In the genomic region with DNA sequence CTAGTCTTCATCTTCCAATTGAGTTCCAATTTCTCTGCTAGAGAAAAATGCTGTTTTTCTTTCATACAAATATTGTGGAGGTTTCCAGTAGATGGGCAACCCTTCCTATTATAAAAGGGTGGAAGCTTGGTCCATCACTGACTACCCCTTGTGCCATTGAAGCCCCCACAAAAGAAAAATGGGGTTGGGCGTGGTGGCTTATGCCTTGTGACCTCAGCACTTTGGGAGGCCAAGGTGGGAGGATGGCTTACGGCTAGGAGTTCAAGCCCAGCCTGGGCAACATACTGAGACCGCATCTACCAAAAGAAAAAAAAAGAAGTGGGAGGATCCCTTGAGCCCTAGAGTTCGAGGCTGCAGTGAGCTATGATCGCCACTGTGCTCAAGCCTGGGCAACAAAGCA, we compare ENCODE assay signal across 31 cellular contexts.
"Had no signal": no experiment of that assay in that cellular context is flagged by ENCODE, and none has a peak within 500 bp of the region (broad histone marks: within the 10 kb centered on the region; RNA-seq: fewer than 3 reads in every experiment).

No MANE protein-coding gene starts in this region.

- H3K9me3 Mint-ChIP-seq: naive thymus-derived CD4-positive, alpha-beta T cell; natural killer cell; nephron; neural crest cell; stimulated activated memory B cell treated with anti-CD40 and anti-IgM and Interleukin-4, amounts not matched to agents 10 μg/mL and 1 μg/mL and 100 μg/mL, for 72 hours; stimulated activated naive CD8-positive, alpha-beta T cell treated with anti-CD3 and anti-CD28 coated beads, Interleukin-15, amount 100 ng/mL, for 72 hours; type B pancreatic cell had no signal

- H3K27ac Mint-ChIP-seq: natural killer cell; stimulated activated memory B cell treated with anti-CD40 and anti-IgM and Interleukin-4, amounts not matched to agents 10 μg/mL and 1 μg/mL and 100 μg/mL, for 72 hours; type B pancreatic cell had no signal

- ATAC-seq: naive thymus-derived CD4-positive, alpha-beta T cell; natural killer cell; pancreas; right lobe of liver; stimulated activated memory B cell treated with anti-CD40 and anti-IgM and Interleukin-4, amounts not matched to agents 10 μg/mL and 1 μg/mL and 100 μg/mL, for 72 hours; stimulated activated naive CD8-positive, alpha-beta T cell treated with anti-CD3 and anti-CD28 coated beads, Interleukin-15, amount 100 ng/mL, for 72 hours; stimulated activated naive CD8-positive, alpha-beta T cell treated with anti-CD3 and anti-CD28 coated beads, Interleukin-15, Interleukin-2, amounts not matched to agents 100 U/mL and 50 U/mL, for 24 hours; upper lobe of right lung had no signal

- H3K4me1 ChIP-seq: pancreas, prostate gland had no signal

- H3K27me3 Mint-ChIP-seq: naive thymus-derived CD4-positive, alpha-beta T cell; stimulated activated memory B cell treated with anti-CD40 and anti-IgM and Interleukin-4, amounts not matched to agents 10 μg/mL and 1 μg/mL and 100 μg/mL, for 72 hours; stimulated activated naive CD8-positive, alpha-beta T cell treated with anti-CD3 and anti-CD28 coated beads, Interleukin-15, amount 100 ng/mL, for 72 hours; type B pancreatic cell had no signal

- H3K9me3 ChIP-seq: neutrophil, pancreas, prostate gland, right atrium auricular region, right lobe of liver, spleen, suprapubic skin, testis, tibial artery, transverse colon, upper lobe of right lung, vagina had no signal

- H3K4me3 Mint-ChIP-seq: naive thymus-derived CD4-positive, alpha-beta T cell; natural killer cell; nephron; neural crest cell; stimulated activated memory B cell treated with anti-CD40 and anti-IgM and Interleukin-4, amounts not matched to agents 10 μg/mL and 1 μg/mL and 100 μg/mL, for 72 hours; stimulated activated naive CD8-positive, alpha-beta T cell treated with anti-CD3 and anti-CD28 coated beads, Interleukin-15, amount 100 ng/mL, for 72 hours; type B pancreatic cell had no signal

- H3K27ac ChIP-seq: neutrophil, pancreas, prostate gland, right atrium auricular region, right lobe of liver, skin epidermis, spleen, suprapubic skin, testis, tibial artery, transverse colon, upper lobe of right lung, vagina had no signal

- H3K36me3 ChIP-seq: prostate gland, transverse colon had no signal

- H3K36me3 Mint-ChIP-seq: natural killer cell, type B pancreatic cell had no signal

- H3K4me3 ChIP-seq: pancreas, prostate gland, right atrium auricular region, right lobe of liver, skin epidermis, smooth muscle cell, spleen, suprapubic skin, testis, tibial artery, transverse colon, upper lobe of right lung, vagina had no signal

- H3K4me1 Mint-ChIP-seq: natural killer cell; stimulated activated memory B cell treated with anti-CD40 and anti-IgM and Interleukin-4, amounts not matched to agents 10 μg/mL and 1 μg/mL and 100 μg/mL, for 72 hours; stimulated activated naive CD8-positive, alpha-beta T cell treated with anti-CD3 and anti-CD28 coated beads, Interleukin-15, amount 100 ng/mL, for 72 hours had no signal

- DNase-seq: naive thymus-derived CD4-positive, alpha-beta T cell; natural killer cell; nucleus accumbens; pancreas; retina; right lobe of liver; spleen; stimulated activated CD4-positive, alpha-beta T cell treated with anti-CD3 and anti-CD28 coated beads, Interleukin-12 subunit alpha, Interleukin-12 subunit beta, amount 100 ng/mL, for 4 hours; stimulated activated CD4-positive, alpha-beta T cell treated with anti-CD3 and anti-CD28 coated beads, Interleukin-1b, Interleukin-23, amount 100 ng/mL, for 48 hours; stimulated activated CD4-positive, alpha-beta T cell treated with anti-CD3 and anti-CD28 coated beads, Interleukin-4, amount 100 ng/mL, for 1 hour; stimulated activated CD4-positive, alpha-beta T cell treated with anti-CD3 and anti-CD28 coated beads, Interleukin-4, amount 100 ng/mL, for 4 hours; stimulated activated CD8-positive, alpha-beta memory T cell treated with anti-CD3 and anti-CD28 coated beads, Interleukin-4, amount 100 ng/mL, for 48 hours; stimulated activated naive CD4-positive, alpha-beta T cell; stimulated activated naive CD8-positive, alpha-beta T cell treated with anti-CD3 and anti-CD28 coated beads, Interleukin-15, amount 100 ng/mL, for 72 hours; stimulated activated naive CD8-positive, alpha-beta T cell treated with anti-CD3 and anti-CD28 coated beads, Interleukin-15, Interleukin-2, amounts not matched to agents 100 U/mL and 50 U/mL, for 24 hours; substantia nigra; testis; tibial artery; transverse colon; upper lobe of right lung had no signal
